Comparison of ENCODE assay signal across 32 cellular contexts in genomic region chr10:129652521-129653201, GRCh38.
"Had no signal": no experiment of that assay in that cellular context is flagged by ENCODE, and none has a peak within 500 bp of the region (broad histone marks: within the 10 kb centered on the region; RNA-seq: fewer than 3 reads in every experiment).

No MANE protein-coding gene starts in this region.

- H3K9me3 ChIP-seq: esophagus muscularis mucosa, gastrocnemius medialis had no signal

- FAIRE-seq: astrocyte, bronchial epithelial cell, TTC549 had no signal

- H3K4me3 ChIP-seq: coronary artery, dorsolateral prefrontal cortex, esophagus muscularis mucosa, gastrocnemius medialis had no signal

- H3K9me3 Mint-ChIP-seq: activated CD4-positive, alpha-beta memory T cell treated with anti-CD3 and anti-CD28 coated beads for 36 hours; activated naive CD4-positive, alpha-beta T cell treated with anti-CD3 and anti-CD28 coated beads, Interleukin-2, amount 50 U/mL, for 72 hours; activated naive CD8-positive, alpha-beta T cell treated with anti-CD3 and anti-CD28 coated beads, Interleukin-2, amount 10 ng/mL, durations not matched to agents 7 days and 5 days; activated T-helper 1 cell treated with anti-CD3 and anti-CD28 coated beads, Interleukin-12 subunit alpha, Interleukin-12 subunit beta, Interleukin-2, Interleukin-4 antibody, amounts not matched to agents 30 ng/mL and 10 ng/mL and 1 ng/mL, durations not matched to agents 14 hours and 24 hours and 36 hours; central memory CD8-positive, alpha-beta T cell; dendritic cell treated with granulocyte-macrophage colony-stimulating factor and Interleukin-4, amounts not matched to agents 40 ng/mL and 50 ng/mL, for 4 days; endodermal cell; WTC11 had no signal

- H3K27me3 Mint-ChIP-seq: activated CD4-positive, alpha-beta memory T cell treated with anti-CD3 and anti-CD28 coated beads for 36 hours; activated CD8-positive, alpha-beta memory T cell treated with anti-CD3 and anti-CD28 coated beads, Interleukin-2, amount 10 ng/mL, durations not matched to agents 7 days and 5 days; activated naive CD4-positive, alpha-beta T cell treated with anti-CD3 and anti-CD28 coated beads, Interleukin-2, amount 10 ng/mL, durations not matched to agents 7 days and 5 days; activated naive CD8-positive, alpha-beta T cell treated with anti-CD3 and anti-CD28 coated beads, Interleukin-2, amount 10 ng/mL, durations not matched to agents 7 days and 5 days; central memory CD8-positive, alpha-beta T cell; dendritic cell treated with granulocyte-macrophage colony-stimulating factor and Interleukin-4, amounts not matched to agents 40 ng/mL and 50 ng/mL, for 4 days had no signal

- H3K27ac ChIP-seq: brain microvascular endothelial cell, coronary artery, dorsolateral prefrontal cortex, esophagus muscularis mucosa, foreskin keratinocyte, gastrocnemius medialis, VCaP had no signal

- H3K27me3 ChIP-seq: brain microvascular endothelial cell, dorsolateral prefrontal cortex, esophagus muscularis mucosa, foreskin keratinocyte, gastrocnemius medialis had no signal

- ATAC-seq: activated CD8-positive, alpha-beta memory T cell treated with anti-CD3 and anti-CD28 coated beads, Interleukin-2, amount 10 ng/mL, durations not matched to agents 7 days and 5 days; activated CD8-positive, alpha-beta T cell treated with anti-CD3 and anti-CD28 coated beads, Interleukin-2, amount 10 ng/mL, durations not matched to agents 7 days and 5 days; activated naive CD4-positive, alpha-beta T cell treated with anti-CD3 and anti-CD28 coated beads, Interleukin-2, amount 50 U/mL, for 72 hours; foreskin keratinocyte; gastrocnemius medialis; WTC11 had no signal

- H3K27ac Mint-ChIP-seq: activated CD4-positive, alpha-beta memory T cell treated with anti-CD3 and anti-CD28 coated beads for 36 hours; activated CD8-positive, alpha-beta memory T cell treated with anti-CD3 and anti-CD28 coated beads, Interleukin-2, amount 10 ng/mL, durations not matched to agents 7 days and 5 days; activated CD8-positive, alpha-beta T cell treated with anti-CD3 and anti-CD28 coated beads, Interleukin-2, amount 10 ng/mL, durations not matched to agents 7 days and 5 days; activated naive CD4-positive, alpha-beta T cell treated with anti-CD3 and anti-CD28 coated beads, Interleukin-2, amount 10 ng/mL, durations not matched to agents 7 days and 5 days; activated naive CD8-positive, alpha-beta T cell treated with anti-CD3 and anti-CD28 coated beads, Interleukin-2, amount 10 ng/mL, durations not matched to agents 7 days and 5 days; activated T-helper 1 cell treated with anti-CD3 and anti-CD28 coated beads, Interleukin-12 subunit alpha, Interleukin-12 subunit beta, Interleukin-2, Interleukin-4 antibody, amounts not matched to agents 30 ng/mL and 10 ng/mL and 1 ng/mL, durations not matched to agents 14 hours and 24 hours and 36 hours; dendritic cell treated with granulocyte-macrophage colony-stimulating factor and Interleukin-4, amounts not matched to agents 40 ng/mL and 50 ng/mL, for 4 days; endodermal cell had no signal

- H3K36me3 Mint-ChIP-seq: activated CD8-positive, alpha-beta memory T cell treated with anti-CD3 and anti-CD28 coated beads, Interleukin-2, amount 10 ng/mL, durations not matched to agents 7 days and 5 days; activated naive CD4-positive, alpha-beta T cell treated with anti-CD3 and anti-CD28 coated beads, Interleukin-2, amount 10 ng/mL, durations not matched to agents 7 days and 5 days; activated naive CD8-positive, alpha-beta T cell treated with anti-CD3 and anti-CD28 coated beads, Interleukin-2, amount 10 ng/mL, durations not matched to agents 7 days and 5 days; WTC11 had no signal

- DNase-seq: activated CD4-positive, alpha-beta memory T cell treated with anti-CD3 and anti-CD28 coated beads for 36 hours; activated CD4-positive, alpha-beta T cell treated with anti-CD3 and anti-CD28 coated beads for 1 hour; activated CD4-positive, alpha-beta T cell treated with anti-CD3 and anti-CD28 coated beads for 4 hours; activated CD8-positive, alpha-beta memory T cell treated with anti-CD3 and anti-CD28 coated beads, Interleukin-2, amount 10 ng/mL, durations not matched to agents 7 days and 5 days; activated CD8-positive, alpha-beta memory T cell treated with anti-CD3 and anti-CD28 coated beads, Interleukin-2, amount 50 U/mL, for 4 hours; activated CD8-positive, alpha-beta T cell treated with anti-CD3 and anti-CD28 coated beads, Interleukin-2, amount 10 ng/mL, durations not matched to agents 7 days and 5 days; activated gamma-delta T cell; activated naive CD4-positive, alpha-beta T cell; activated naive CD4-positive, alpha-beta T cell treated with anti-CD3 and anti-CD28 coated beads, Interleukin-2, amount 10 ng/mL, durations not matched to agents 7 days and 5 days; activated naive CD8-positive, alpha-beta T cell treated with anti-CD3 and anti-CD28 coated beads, Interleukin-2, amount 10 ng/mL, durations not matched to agents 7 days and 5 days; activated T-cell treated with anti-CD3 and anti-CD28 coated beads, Interleukin-2, amount 50 U/mL, for 1 hour; activated T-cell treated with anti-CD3 and anti-CD28 coated beads, Interleukin-2, amount 50 U/mL, for 48 hours; anterior cingulate cortex; brain microvascular endothelial cell; dorsolateral prefrontal cortex; effector memory CD4-positive, alpha-beta T cell; endodermal cell; foreskin keratinocyte; gastrocnemius medialis; T-helper 1 cell; T-helper 2 cell had no signal

- H3K4me3 Mint-ChIP-seq: activated CD4-positive, alpha-beta memory T cell treated with anti-CD3 and anti-CD28 coated beads for 36 hours; activated CD8-positive, alpha-beta memory T cell treated with anti-CD3 and anti-CD28 coated beads, Interleukin-2, amount 10 ng/mL, durations not matched to agents 7 days and 5 days; activated CD8-positive, alpha-beta T cell treated with anti-CD3 and anti-CD28 coated beads, Interleukin-2, amount 10 ng/mL, durations not matched to agents 7 days and 5 days; activated naive CD4-positive, alpha-beta T cell treated with anti-CD3 and anti-CD28 coated beads, Interleukin-2, amount 10 ng/mL, durations not matched to agents 7 days and 5 days; activated naive CD8-positive, alpha-beta T cell treated with anti-CD3 and anti-CD28 coated beads, Interleukin-2, amount 10 ng/mL, durations not matched to agents 7 days and 5 days; activated T-helper 1 cell treated with anti-CD3 and anti-CD28 coated beads, Interleukin-12 subunit alpha, Interleukin-12 subunit beta, Interleukin-2, Interleukin-4 antibody, amounts not matched to agents 30 ng/mL and 10 ng/mL and 1 ng/mL, durations not matched to agents 14 hours and 24 hours and 36 hours; central memory CD8-positive, alpha-beta T cell; dendritic cell treated with granulocyte-macrophage colony-stimulating factor and Interleukin-4, amounts not matched to agents 40 ng/mL and 50 ng/mL, for 4 days; endodermal cell; WTC11 had no signal

- H3K36me3 ChIP-seq: brain microvascular endothelial cell, gastrocnemius medialis had no signal

- H3K4me1 ChIP-seq: esophagus muscularis mucosa, foreskin keratinocyte, gastrocnemius medialis had no signal

- H3K4me1 Mint-ChIP-seq: activated CD8-positive, alpha-beta memory T cell treated with anti-CD3 and anti-CD28 coated beads, Interleukin-2, amount 10 ng/mL, durations not matched to agents 7 days and 5 days; activated naive CD4-positive, alpha-beta T cell treated with anti-CD3 and anti-CD28 coated beads, Interleukin-2, amount 10 ng/mL, durations not matched to agents 7 days and 5 days; activated naive CD8-positive, alpha-beta T cell treated with anti-CD3 and anti-CD28 coated beads, Interleukin-2, amount 10 ng/mL, durations not matched to agents 7 days and 5 days had no signal
